25 cellular contexts compared by ENCODE assay signal in genomic region chr2:233593201-233593600, GRCh38. TPM values are rescaled to one million over a fixed set of nuclear protein-coding genes. Genes with fewer than 3 reads are reported as not detected.
A peak's percentile ranks its signal among the peaks of the same experiment; 100 is the strongest.
DNase-seq lines count a peak whose midpoint lies in the region; ATAC-seq, FAIRE-seq and TF ChIP-seq lines count a peak whose summit lies in the region.
"Had no signal": no experiment of that assay in that cellular context is flagged by ENCODE, and none has a peak within 500 bp of the region (broad histone marks: within the 10 kb centered on the region; RNA-seq: fewer than 3 reads in every experiment).

No MANE protein-coding gene starts in this region.

- CTCF ChIA-PET in HEK293T (lab: Yijun Ruan, JAX) = no interaction called here

- no peak for DNase-seq in activated naive CD8-positive, alpha-beta T cell treated with anti-CD3 and anti-CD28 coated beads, Interleukin-2, amount 50 U/mL, for 24 hours
- DNase-seq in activated naive CD8-positive, alpha-beta T cell treated with anti-CD3 and anti-CD28 coated beads for 36 hours = no peak
- DNase-seq in RCC 7860 (ENCODE audit: low spot score) (peak; percentile 79), HEK293T (ENCODE audit: extremely low spot score) (no peak), erythroblast (lab: John Stamatoyannopoulos, UW) (no peak), NCI-H524 treated with DMSO at 0.1 percent for 48 hours (lab: John Stamatoyannopoulos, UW) (no peak)
- DNase-seq: activated CD8-positive, alpha-beta memory T cell treated with anti-CD3 and anti-CD28 coated beads for 24 hours; dermis blood vessel endothelial cell; GF-D8; KBM-7; kidney glomerular epithelial cell; mesenchymal stem cell; NCI-H2081 treated with DMSO at 0.1 percent for 48 hours; NCI-H524; OCI-M1; stimulated activated CD4-positive, alpha-beta T cell treated with anti-CD3 and anti-CD28 coated beads, Interleukin-2, amount 100 ng/mL, for 48 hours had no signal

- H3K4me3 Mint-ChIP-seq in activated naive CD8-positive, alpha-beta T cell treated with anti-CD3 and anti-CD28 coated beads, Interleukin-2, amount 50 U/mL, for 24 hours = no peak overlapping the region
- no peak overlapping the region for H3K4me3 Mint-ChIP-seq in activated naive CD8-positive, alpha-beta T cell treated with anti-CD3 and anti-CD28 coated beads for 36 hours
- H3K4me3 Mint-ChIP-seq: natural killer cell treated with Interleukin-12 subunit alpha and Interleukin-12 subunit beta and Interleukin-15 and Interleukin-18, amount 100 ng/mL, for 72 hours had no signal

- ATAC-seq in activated naive CD8-positive, alpha-beta T cell treated with anti-CD3 and anti-CD28 coated beads, Interleukin-2, amount 50 U/mL, for 24 hours = peak; percentile 24
- ATAC-seq in HG02759 (IDR thresholded peaks at IDR 0.05; ENCODE audit: unreplicated experiment) (peak; percentile 59), HG02884 (IDR thresholded peaks at IDR 0.05; ENCODE audit: unreplicated experiment) (no peak)
- ATAC-seq: activated CD4-positive, CD25-positive, alpha-beta regulatory T cell treated with anti-CD3 and anti-CD28 coated beads, Interleukin-2, amount 50 U/mL, for 24 hours; natural killer cell treated with Interleukin-12 subunit alpha and Interleukin-12 subunit beta and Interleukin-15 and Interleukin-18, amount 100 ng/mL, for 72 hours had no signal

- no peaks in the 10 kb centered on the region for H3K4me1 Mint-ChIP-seq in activated naive CD8-positive, alpha-beta T cell treated with anti-CD3 and anti-CD28 coated beads, Interleukin-2, amount 50 U/mL, for 24 hours
- H3K4me1 Mint-ChIP-seq in activated naive CD8-positive, alpha-beta T cell treated with anti-CD3 and anti-CD28 coated beads for 36 hours = no peaks in the 10 kb centered on the region

- no peaks in the 10 kb centered on the region for H3K27me3 Mint-ChIP-seq in activated naive CD8-positive, alpha-beta T cell treated with anti-CD3 and anti-CD28 coated beads, Interleukin-2, amount 50 U/mL, for 24 hours
- H3K27me3 Mint-ChIP-seq in activated naive CD8-positive, alpha-beta T cell treated with anti-CD3 and anti-CD28 coated beads for 36 hours = peaks cover 5% of the 10 kb centered on the region

- POLR2A ChIA-PET in HEK293T (lab: Yijun Ruan, JAX) = no interaction called here

- no peaks in the 10 kb centered on the region for H3K36me3 Mint-ChIP-seq in activated naive CD8-positive, alpha-beta T cell treated with anti-CD3 and anti-CD28 coated beads, Interleukin-2, amount 50 U/mL, for 24 hours (ENCODE audit: low read depth)
- H3K36me3 Mint-ChIP-seq in activated naive CD8-positive, alpha-beta T cell treated with anti-CD3 and anti-CD28 coated beads for 36 hours = no peaks in the 10 kb centered on the region
- H3K36me3 Mint-ChIP-seq: natural killer cell treated with Interleukin-12 subunit alpha and Interleukin-12 subunit beta and Interleukin-15 and Interleukin-18, amount 100 ng/mL, for 72 hours had no signal

- no peak overlapping the region for H3K27ac Mint-ChIP-seq in activated naive CD8-positive, alpha-beta T cell treated with anti-CD3 and anti-CD28 coated beads, Interleukin-2, amount 50 U/mL, for 24 hours
- H3K27ac Mint-ChIP-seq in activated naive CD8-positive, alpha-beta T cell treated with anti-CD3 and anti-CD28 coated beads for 36 hours = no peak overlapping the region
- H3K27ac Mint-ChIP-seq: activated T-helper 2 cell treated with anti-CD3 and anti-CD28 coated beads, Interferon-gamma antibody, Interleukin-2, Interleukin-4, amounts not matched to agents 10 μg/mL and 5 μg/mL and 100 μg/mL, durations not matched to agents 14 hours and 24 hours and 36 hours; natural killer cell treated with Interleukin-12 subunit alpha and Interleukin-12 subunit beta and Interleukin-15 and Interleukin-18, amount 100 ng/mL, for 72 hours had no signal

- peak; percentile 94 for FAIRE-seq in RCC 7860 (lab: Jason Lieb, UNC)
- FAIRE-seq: frontal cortex had no signal

- no peaks in the 10 kb centered on the region for H3K9me3 Mint-ChIP-seq in activated naive CD8-positive, alpha-beta T cell treated with anti-CD3 and anti-CD28 coated beads, Interleukin-2, amount 50 U/mL, for 24 hours
- no peaks in the 10 kb centered on the region for H3K9me3 Mint-ChIP-seq in activated naive CD8-positive, alpha-beta T cell treated with anti-CD3 and anti-CD28 coated beads for 36 hours
- H3K9me3 Mint-ChIP-seq: activated T-helper 2 cell treated with anti-CD3 and anti-CD28 coated beads, Interferon-gamma antibody, Interleukin-2, Interleukin-4, amounts not matched to agents 10 μg/mL and 5 μg/mL and 100 μg/mL, durations not matched to agents 14 hours and 24 hours and 36 hours; natural killer cell treated with Interleukin-12 subunit alpha and Interleukin-12 subunit beta and Interleukin-15 and Interleukin-18, amount 100 ng/mL, for 72 hours had no signal

- TF ChIP-seq POLR2A in erythroblast (IDR thresholded peaks at IDR 0.05; ENCODE audit: low read length) = no peak

TF ChIP-seq in HEK293T, 16 proteins besides CTCF, POLR2A, EP300 and RAD21:
- no peak for TF ChIP-seq SP1 (IDR thresholded peaks at IDR 0.05)
- no peak for TF ChIP-seq CTBP1 (IDR thresholded peaks at IDR 0.05; ENCODE audit: borderline replicate concordance)
- TF ChIP-seq NFRKB (IDR thresholded peaks at IDR 0.05) = no peak
- no peak for TF ChIP-seq TARDBP (IDR thresholded peaks at IDR 0.05)
- no peak for TF ChIP-seq L3MBTL2 (conservative IDR thresholded peaks at IDR 0.05)
- TF ChIP-seq FOXK2 (IDR thresholded peaks at IDR 0.05) = no peak
- TF ChIP-seq ARNT (IDR thresholded peaks at IDR 0.05) = no peak
- no peak for TF ChIP-seq FOXA1 (IDR thresholded peaks at IDR 0.05)
- no peak for TF ChIP-seq LEF1 (IDR thresholded peaks at IDR 0.05; ENCODE audit: borderline replicate concordance)
- no peak for TF ChIP-seq HDGF (IDR thresholded peaks at IDR 0.05; ENCODE audit: borderline replicate concordance)

RNA-seq across cellular contexts. Expression of gene UGT1A8, which starts 24.2 kb away (rescaled TPM):
- total RNA-seq in activated naive CD8-positive, alpha-beta T cell treated with anti-CD3 and anti-CD28 coated beads for 36 hours = not detected
- total RNA-seq: activated T-helper 2 cell treated with anti-CD3 and anti-CD28 coated beads, Interferon-gamma antibody, Interleukin-2, Interleukin-4, amounts not matched to agents 10 μg/mL and 5 μg/mL and 100 μg/mL, durations not matched to agents 14 hours and 24 hours and 36 hours; cardiac muscle cell; dermis blood vessel endothelial cell; frontal cortex; natural killer cell treated with Interleukin-12 subunit alpha and Interleukin-12 subunit beta and Interleukin-15 and Interleukin-18, amount 100 ng/mL, for 72 hours; SJSA1; subcutaneous adipose tissue had no signal

RNA-seq across cellular contexts. Expression of gene USP40, which starts 26.6 kb away (rescaled TPM):
- total RNA-seq in activated naive CD8-positive, alpha-beta T cell treated with anti-CD3 and anti-CD28 coated beads for 36 hours = 10 to 100 TPM; 16.0 to 17.7 TPM

RNA-seq across cellular contexts. Expression of gene UGT1A10, which starts 43.0 kb away (rescaled TPM):
- total RNA-seq in activated naive CD8-positive, alpha-beta T cell treated with anti-CD3 and anti-CD28 coated beads for 36 hours = not detected
- total RNA-seq: activated T-helper 2 cell treated with anti-CD3 and anti-CD28 coated beads, Interferon-gamma antibody, Interleukin-2, Interleukin-4, amounts not matched to agents 10 μg/mL and 5 μg/mL and 100 μg/mL, durations not matched to agents 14 hours and 24 hours and 36 hours; cardiac muscle cell; dermis blood vessel endothelial cell; frontal cortex; natural killer cell treated with Interleukin-12 subunit alpha and Interleukin-12 subunit beta and Interleukin-15 and Interleukin-18, amount 100 ng/mL, for 72 hours; SJSA1; subcutaneous adipose tissue had no signal
